Comparison of ENCODE assay signal across 8 cellular contexts in the genomic region with DNA sequence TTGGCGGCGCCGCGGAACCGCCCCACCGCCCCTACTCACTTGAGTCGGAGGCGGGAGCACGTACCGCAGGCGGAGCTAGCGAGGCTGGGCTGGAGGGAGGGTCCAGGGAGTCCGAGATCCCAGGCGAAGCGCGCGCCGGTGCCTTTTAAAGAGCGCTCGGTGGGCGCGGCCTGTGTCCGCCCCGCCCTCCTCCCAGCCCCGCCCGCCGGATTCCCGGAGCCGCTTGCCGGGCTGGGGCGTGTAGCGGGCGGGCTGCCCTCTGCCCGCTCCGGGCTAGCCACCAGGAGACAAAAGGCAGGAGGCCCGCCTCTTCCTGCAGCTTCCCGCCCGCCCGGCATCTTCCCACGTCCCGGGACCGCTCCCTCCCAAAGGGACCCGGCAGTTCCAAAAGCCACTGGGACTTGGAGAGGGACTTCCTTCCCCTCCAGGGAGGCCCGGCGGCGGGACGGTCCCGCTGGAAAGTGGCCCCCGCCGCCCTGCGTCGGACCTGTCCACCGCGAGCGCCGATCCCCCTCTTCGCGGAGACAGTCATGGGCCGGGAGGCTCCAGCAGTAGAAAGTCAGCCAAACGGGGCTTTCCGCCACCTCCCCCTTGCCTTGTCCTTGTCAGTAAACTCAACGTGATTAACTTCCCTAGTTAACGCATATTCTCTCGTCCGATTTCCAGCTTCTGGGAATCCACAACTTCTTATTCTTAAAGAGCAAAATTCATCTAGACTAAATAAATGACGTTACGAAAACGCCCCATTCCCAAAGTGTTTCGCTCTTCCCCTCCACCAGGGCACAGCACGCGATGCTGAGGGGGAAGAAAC. TPM values are rescaled to one million over a fixed set of nuclear protein-coding genes. Genes with fewer than 3 reads are reported as not detected.
DNase-seq lines count a peak whose midpoint lies in the region; ATAC-seq and TF ChIP-seq lines count a peak whose summit lies in the region.

Gene CSRP2 (minus strand): TSS at position 121 of the 811 bp plus-strand sequence. CDS start 12,759 bp downstream, outside the sequence.

- peaks cover 65% of the 10 kb centered on the region for H3K27me3 Mint-ChIP-seq in T-helper 2 cell treated with Interferon-gamma antibody and Interleukin-4, amounts not matched to agents 5 μg/mL and 100 μg/mL, for 36 hours (ENCODE audit: low read depth)

- peak within 1 kb of the TSS; percentile 93 for H3K4me3 Mint-ChIP-seq in T-helper 2 cell treated with Interferon-gamma antibody and Interleukin-4, amounts not matched to agents 5 μg/mL and 100 μg/mL, for 36 hours

- no peaks in the 10 kb centered on the region for H3K36me3 Mint-ChIP-seq in T-helper 2 cell treated with Interferon-gamma antibody and Interleukin-4, amounts not matched to agents 5 μg/mL and 100 μg/mL, for 36 hours (ENCODE audit: low read depth)

- H3K27ac Mint-ChIP-seq in T-helper 2 cell treated with Interferon-gamma antibody and Interleukin-4, amounts not matched to agents 5 μg/mL and 100 μg/mL, for 36 hours, result no peak within 1 kb of the TSS

- peaks cover 8% of the 10 kb centered on the region for H3K4me1 Mint-ChIP-seq in T-helper 2 cell treated with Interferon-gamma antibody and Interleukin-4, amounts not matched to agents 5 μg/mL and 100 μg/mL, for 36 hours (ENCODE audit: low read depth)

- H3K9me3 Mint-ChIP-seq in T-helper 2 cell treated with Interferon-gamma antibody and Interleukin-4, amounts not matched to agents 5 μg/mL and 100 μg/mL, for 36 hours, result no peaks in the 10 kb centered on the region

- in situ Hi-C loops in GM13976 (cut with MboI; ENCODE audit: low sequenced_read_pairs, unreplicated experiment), result no loop called here

- DNase-seq in GM13976 (ENCODE audit: low spot score), result peak; percentile 91
- DNase-seq in NCI-H1694 (lab: John Stamatoyannopoulos, UW), result peak; percentile 81
- peak; percentile 68 for DNase-seq in T-helper 2 cell treated with Interferon-gamma antibody and Interleukin-4, amounts not matched to agents 5 μg/mL and 100 μg/mL, for 36 hours (ENCODE audit: low spot score)
- peak; percentile 97 for DNase-seq in astrocyte of the hippocampus (ENCODE audit: low read depth, low spot score)
- peak; percentile 44 to 72 for DNase-seq in hippocampal formation (lab: John Stamatoyannopoulos, UW)
- peak; percentile 61 for DNase-seq in renal cortical epithelial cell (ENCODE audit: low read depth)
- no peak for DNase-seq in NK-92 (lab: John Stamatoyannopoulos, UW; ENCODE audit: unreplicated experiment)

- peak; percentile 92 for ATAC-seq in HG02763 (IDR thresholded peaks at IDR 0.05; ENCODE audit: unreplicated experiment)

- peak; percentile 3 for TF ChIP-seq CTCF in GM13976 (IDR thresholded peaks at IDR 0.05; ENCODE audit: borderline replicate concordance, control extremely low read depth, extremely low read depth, insufficient read depth, missing control alignments)

RNA-seq across cellular contexts. Expression of gene CSRP2, which starts in this region (rescaled TPM):
- total RNA-seq in renal cortical epithelial cell, result 50.2 and 139 TPM in 2 replicates
